9 cellular contexts compared by ENCODE assay signal in genomic region chr9:131310833-131311554, GRCh38.
A peak's percentile ranks its signal among the peaks of the same experiment; 100 is the strongest.
DNase-seq lines count a peak whose midpoint lies in the region; ATAC-seq and TF ChIP-seq lines count a peak whose summit lies in the region.
"Had no signal": no experiment of that assay in that cellular context is flagged by ENCODE, and none has a peak within 500 bp of the region (broad histone marks: within the 10 kb centered on the region; RNA-seq: fewer than 3 reads in every experiment).

No MANE protein-coding gene starts in this region.

- H3K79me2 ChIP-seq in DND-41 (ENCODE audit: insufficient read depth, low read length) = no peaks in the 10 kb centered on the region

- peak overlapping the region in 1 of 2 experiments; percentile 37; a peak in 2 of 4 replicates for H3K4me3 ChIP-seq in DND-41 (ENCODE audit: low read depth in 1 of 2, low read length in 2 of 2)

- H3K9ac ChIP-seq in DND-41 (ENCODE audit: low read depth, low read length) = no peak overlapping the region

- no peaks in the 10 kb centered on the region for H3K27me3 ChIP-seq in DND-41 (ENCODE audit: insufficient read depth, low read length, poor library complexity)

- H3K4me1 ChIP-seq in DND-41 (ENCODE audit: insufficient read depth, low read length) = peaks cover 10% of the 10 kb centered on the region

- ATAC-seq in DND-41 (ENCODE audit: insufficient read depth, low read depth) (peak; percentile 99), GM21367 (IDR thresholded peaks at IDR 0.05; ENCODE audit: unreplicated experiment) (no peak), HG02678 (IDR thresholded peaks at IDR 0.05; ENCODE audit: unreplicated experiment) (no peak)

- H2AFZ ChIP-seq in DND-41 (ENCODE audit: low read depth, low read length) = peak overlapping the region; percentile 71

- H4K20me1 ChIP-seq in DND-41 (ENCODE audit: insufficient read depth, low read length) = no peaks in the 10 kb centered on the region

- TF ChIP-seq CTCF in DND-41 (IDR thresholded peaks at IDR 0.05; ENCODE audit: borderline replicate concordance, extremely low read depth, low read length, poor library complexity, severe bottlenecking) = peak; percentile 36
- peak; percentile 41 for TF ChIP-seq CTCF in VCaP (conservative IDR thresholded peaks at IDR 0.05)

- no peaks in the 10 kb centered on the region for H3K9me3 ChIP-seq in DND-41 (ENCODE audit: insufficient read depth, low read length, severe bottlenecking)

- H3K36me3 ChIP-seq in DND-41 (ENCODE audit: insufficient read depth, low read length) = no peaks in the 10 kb centered on the region

- H3K27ac ChIP-seq in DND-41 (ENCODE audit: low read length) (peak overlapping the region; percentile 40), VCaP (no peak overlapping the region)

- H3K4me2 ChIP-seq in DND-41 (ENCODE audit: insufficient read depth, low read length) = peak overlapping the region; percentile 59

- DNase-seq in DND-41 (peak; percentile 78), DMS114 treated with DMSO at 0.1 percent for 48 hours (lab: John Stamatoyannopoulos, UW; ENCODE audit: unreplicated experiment) (no peak), NK-92 (lab: John Stamatoyannopoulos, UW; ENCODE audit: unreplicated experiment) (no peak)
- DNase-seq in activated naive CD8-positive, alpha-beta T cell treated with anti-CD3 and anti-CD28 coated beads, Interleukin-2, amount 50 U/mL, for 16 hours (ENCODE audit: low read depth, low spot score) = peak; percentile 11
- peak; percentile 8 to 13 for DNase-seq in stimulated activated CD4-positive, alpha-beta T cell treated with anti-CD3 and anti-CD28 coated beads, Interleukin-1b, Interleukin-23, amount 100 ng/mL, for 1 hour (ENCODE audit: low read depth in 2 of 2)
- DNase-seq: NCI-H2081 had no signal

Comparison
In these comparisons a context has a peak if more than half of its experiments do, and no peak if none do; other contexts are left out.
1. DNase-seq: peak in DND-41 (single experiment), activated naive CD8-positive, alpha-beta T cell treated with anti-CD3 and anti-CD28 coated beads, Interleukin-2, amount 50 U/mL, for 16 hours (single experiment) and stimulated activated CD4-positive, alpha-beta T cell treated with anti-CD3 and anti-CD28 coated beads, Interleukin-1b, Interleukin-23, amount 100 ng/mL, for 1 hour (2 of 2); none in DMS114 treated with DMSO at 0.1 percent for 48 hours (single experiment) and NK-92 (single experiment).